In the genomic region with DNA sequence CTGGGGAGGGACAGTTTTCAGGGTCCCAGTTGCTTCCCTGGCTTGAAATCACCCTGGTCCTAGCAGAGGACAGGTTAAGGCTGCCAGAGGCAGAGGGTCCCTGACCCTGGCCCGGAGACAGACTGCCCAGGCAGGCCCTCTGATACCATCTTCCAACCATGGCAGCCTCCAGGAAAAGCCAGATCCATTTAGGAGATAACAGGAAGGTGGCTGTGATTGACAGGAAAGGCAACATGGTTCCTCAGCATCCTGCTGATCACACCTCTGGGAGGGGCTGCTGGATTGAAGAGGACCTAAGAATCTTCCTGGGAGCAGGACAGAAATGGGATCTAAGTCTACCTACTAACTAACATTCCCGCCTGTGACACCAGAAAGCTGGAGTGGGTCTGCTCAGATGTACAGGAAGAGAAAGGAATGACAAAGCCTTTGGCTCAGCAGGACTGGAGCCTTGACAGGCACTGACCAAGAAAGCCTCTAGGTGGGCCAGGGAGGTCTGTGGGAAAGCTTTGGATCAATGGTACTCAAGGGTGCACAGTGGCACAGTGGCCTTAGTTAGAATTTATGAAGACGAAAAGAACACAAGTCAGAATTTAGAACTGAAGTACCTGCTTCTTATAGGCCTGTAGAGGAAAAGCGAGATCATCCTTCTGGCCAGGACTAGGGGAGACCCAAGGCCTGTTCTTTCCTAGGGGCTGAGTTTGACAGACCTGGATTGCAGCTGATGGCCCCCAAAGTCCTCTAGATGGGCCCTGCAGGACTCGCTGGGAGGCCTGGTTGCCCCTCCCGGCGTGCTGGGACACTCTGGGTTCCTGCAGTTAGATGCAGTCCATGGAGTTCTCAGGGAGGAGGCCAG, we compare ENCODE assay signal across 12 cellular contexts. TPM values are rescaled to one million over a fixed set of nuclear protein-coding genes. Genes with fewer than 3 reads are reported as not detected.
DNase-seq lines count a peak whose midpoint lies in the region; ATAC-seq, FAIRE-seq and TF ChIP-seq lines count a peak whose summit lies in the region.
"Had no signal": no experiment of that assay in that cellular context is flagged by ENCODE, and none has a peak within 500 bp of the region (broad histone marks: within the 10 kb centered on the region; RNA-seq: fewer than 3 reads in every experiment).

No MANE protein-coding gene starts in this region.

- no peak overlapping the region; the same call in 2 of the 3 replicates for H3K27ac ChIP-seq in K562 (ENCODE audit: extremely low read depth, low read depth, low read length)
- H3K27ac ChIP-seq in testis, result peak overlapping the region; percentile 80 to 96

- no peak overlapping the region for H3K4me3 ChIP-seq in K562
- H3K4me3 ChIP-seq in mucosa of stomach (ENCODE audit: low read length), result no peak overlapping the region
- no peak overlapping the region for H3K4me3 ChIP-seq in testis

- TF ChIP-seq EP300 in K562 (IDR thresholded peaks at IDR 0.05; ENCODE audit: low read length), result no peak

- no peak for TF ChIP-seq RAD21 in K562 (CRISPR knock-in tag; conservative IDR thresholded peaks at IDR 0.05 in 1 of 2, IDR thresholded peaks at IDR 0.05 in 1 of 2)

- no peak for TF ChIP-seq CTCF in K562 (IDR thresholded peaks at IDR 0.05 in 2 of 3, conservative IDR thresholded peaks at IDR 0.05 in 1 of 3; ENCODE audit: insufficient read depth in 2 of 3, low read depth in 1 of 3, low read length in 3 of 3)
- TF ChIP-seq CTCF in testis (IDR thresholded peaks at IDR 0.05), result no peak

- no peak overlapping the region for H3K4me2 ChIP-seq in K562 (ENCODE audit: insufficient read depth, low read length)

- ATAC-seq in K562 (no peak), HG02798 (IDR thresholded peaks at IDR 0.05; ENCODE audit: poor library complexity, unreplicated experiment) (no peak), HG03469 (IDR thresholded peaks at IDR 0.05; ENCODE audit: unreplicated experiment) (no peak)

- no peak overlapping the region for H2AFZ ChIP-seq in K562 (ENCODE audit: low read depth, low read length)

- FAIRE-seq in K562 (lab: Jason Lieb, UNC), result peak; percentile 11

- H3K4me1 ChIP-seq in K562 (replicated peaks in 1 of 2; ENCODE audit: control insufficient read depth in 2 of 2, insufficient read depth in 2 of 2, low read length in 2 of 2), result peaks cover 33 to 36% of the 10 kb centered on the region in 2 experiments; a peak in 4 of 5 replicates
- H3K4me1 ChIP-seq in mucosa of stomach (ENCODE audit: control insufficient read depth, insufficient read depth, low read length), result peaks cover 32% of the 10 kb centered on the region
- peaks cover 36% of the 10 kb centered on the region for H3K4me1 ChIP-seq in testis

- CTCF ChIA-PET in K562 (lab: Yijun Ruan, JAX; ENCODE audit: low intra/inter-chr PET ratio), result no interaction called here

- in situ Hi-C loops in K562 (cut with MboI), result no loop called here

- H3K9ac ChIP-seq in K562 (ENCODE audit: insufficient read depth in 1 of 2, low read depth in 2 of 2, low read length in 2 of 2) (peak overlapping the region in 1 of 2 experiments; percentile 50; a peak in 2 of 4 replicates), mucosa of stomach (ENCODE audit: low read length) (peak overlapping the region; percentile 59)

- intact Hi-C loops in K562 (cut with micrococcal nuclease), result no loop called here
- intact Hi-C loops in testis (cut with DNase I; ENCODE audit: low total_unique reads), result no loop called here

- TF ChIP-seq POLR2A in K562 (conservative IDR thresholded peaks at IDR 0.05) (no peak), testis (IDR thresholded peaks at IDR 0.05) (no peak)

- H3K36me3 ChIP-seq in K562 (ENCODE audit: control insufficient read depth, insufficient read depth, low read length) (peaks cover 33% of the 10 kb centered on the region; the same call in 2 of the 3 replicates), mucosa of stomach (ENCODE audit: control insufficient read depth, insufficient read depth, low read length) (no peaks in the 10 kb centered on the region), testis (ENCODE audit: low read depth, missing control alignments) (no peaks in the 10 kb centered on the region)

- H3K79me2 ChIP-seq in K562 (ENCODE audit: control insufficient read depth, insufficient read depth, low read length), result peaks cover 18% of the 10 kb centered on the region

- POLR2A ChIA-PET in K562 (lab: Yijun Ruan, JAX), result interaction anchor here (0.7 kb wide), 1 partner anchor 155 kb away, joined by 3 read pairs; no protein-coding TSS in a partner anchor

- H3K9me3 ChIP-seq in K562 (replicated peaks; ENCODE audit: control insufficient read depth, insufficient read depth, low read depth, low read length) (no peaks in the 10 kb centered on the region), mucosa of stomach (ENCODE audit: control insufficient read depth, low read length) (no peaks in the 10 kb centered on the region), testis (no peaks in the 10 kb centered on the region)

- 87% methylated on average over 7 of the region's 7 CpGs for WGBS in K562 (ENCODE audit: insufficient coverage, low coverage, missing lambda C conversion rate)
- WGBS in testis, 2 donors, result 78 to 88% methylated on average over 3 to 7 of the region's 7 CpGs

- DNase-seq in DMS53 (lab: John Stamatoyannopoulos, UW) (peak; percentile 16), DMS53 treated with DMSO at 0.1 percent for 48 hours (lab: John Stamatoyannopoulos, UW; ENCODE audit: unreplicated experiment) (no peak), K562 (ENCODE audit: extremely low read depth in 1 of 4, low spot score in 3 of 4) (no peak), testis (no peak), A172 (ENCODE audit: low spot score) (no peak)
- DNase-seq: 8988T; caudate nucleus; H7; stimulated activated CD4-positive, alpha-beta T cell treated with anti-CD3 and anti-CD28 coated beads, Interleukin-4, amount 100 ng/mL, for 24 hours had no signal

- no peaks in the 10 kb centered on the region for H3K27me3 ChIP-seq in K562 (ENCODE audit: control insufficient read depth in 2 of 2, insufficient read depth in 2 of 2, low read length in 2 of 2)
- H3K27me3 ChIP-seq in mucosa of stomach (ENCODE audit: control insufficient read depth, insufficient read depth, low read length), result no peaks in the 10 kb centered on the region
- H3K27me3 ChIP-seq in testis, result no peaks in the 10 kb centered on the region

- H4K20me1 ChIP-seq in K562 (replicated peaks; ENCODE audit: control insufficient read depth, insufficient read depth, low read length), result no peaks in the 10 kb centered on the region

- H3K9me1 ChIP-seq in K562 (ENCODE audit: control insufficient read depth, insufficient read depth, low read length), result no peaks in the 10 kb centered on the region

- BruUV-seq in K562 (replicated peaks; lab: Mats Ljungman, UMichigan), result TSS peak; percentile 23

RNA-seq across cellular contexts. Expression of a gene that starts 2.3 kb away (rescaled TPM):
- 26.1 and 58.3 TPM in 2 replicates for total RNA-seq in K562 (2011; cell fraction: chromatin; rRNA removed; ENCODE audit: low replicate concordance)
- 30.5 and 42.7 TPM in 2 replicates for total RNA-seq in K562 (2011; cell fraction: nucleolus; rRNA removed)
- 28.7 and 35.1 TPM in 2 replicates for total RNA-seq in K562 (2011; cell fraction: nucleoplasm; rRNA removed)
- 8.4 and 12.7 TPM in 2 replicates for total RNA-seq in K562 (2014; rRNA removed)
- total RNA-seq in K562 (2014; rRNA removed; fragmentation: Illumina TruSeq; extraction: Trizol), result 10.6 and 13.0 TPM in 2 replicates
- total RNA-seq in K562 (2015; rRNA removed; fragmentation: Illumina TruSeq; extraction: Trizol), result 11.9 and 12.2 TPM in 2 replicates
- 57.8 and 63.1 TPM in 2 replicates for total RNA-seq in K562 (2021)
- 19.9 and 22.9 TPM in 2 replicates for polyA plus RNA-seq in K562 (2011; rRNA removed)
- polyA plus RNA-seq in K562 (2011; cell fraction: cytosol; rRNA removed), result 18.1 and 22.9 TPM in 2 replicates
- polyA plus RNA-seq in K562 (2011; cell fraction: nucleus; rRNA removed), result 9.4 and 10.8 TPM in 2 replicates
- 53.1 and 56.7 TPM in 2 replicates for polyA plus RNA-seq in K562 (2012)
- 50.6 and 59.4 TPM in 2 replicates for polyA plus RNA-seq in K562 (2014; fragmentation: Illumina TruSeq; extraction: Trizol)
- polyA plus RNA-seq in K562 (2014; fragmentation: Nextera tagmentation; extraction: Ambion mirVana), result 1 to 10 TPM; 1.2 to 1.7 TPM
- 37.6 and 39.7 TPM in 2 replicates for polyA plus RNA-seq in K562 (2014; rRNA removed)
- polyA minus RNA-seq in K562 (2011; rRNA and poly(A)+ RNA removed), result 16.0 and 20.3 TPM in 2 replicates
- 18.1 and 18.7 TPM in 2 replicates for polyA minus RNA-seq in K562 (2011; cell fraction: cytosol; rRNA and poly(A)+ RNA removed)
- 7.5 and 8.3 TPM in 2 replicates for polyA minus RNA-seq in K562 (2011; cell fraction: nucleus; rRNA and poly(A)+ RNA removed)
- 100 to 1,000 TPM; 114 to 116 TPM for total RNA-seq in testis
- 203 TPM for polyA plus RNA-seq in testis (ENCODE audit: insufficient read depth, low read depth, low replicate concordance)
- total RNA-seq in A172 (2014; rRNA removed; shearing (Covaris generic)), result 43.1 and 72.6 TPM in 2 replicates

RNA-seq across cellular contexts. Expression of a gene that starts 16.5 kb away (rescaled TPM):
- total RNA-seq in K562 (2011; cell fraction: chromatin; rRNA removed; ENCODE audit: low replicate concordance), result 7.9 and 16.6 TPM in 2 replicates
- total RNA-seq in K562 (2011; cell fraction: nucleolus; rRNA removed), result 18.7 and 23.9 TPM in 2 replicates
- 14.1 and 22.4 TPM in 2 replicates for total RNA-seq in K562 (2011; cell fraction: nucleoplasm; rRNA removed)
- total RNA-seq in K562 (2014; rRNA removed) (54.8 and 85.6 TPM in 2 replicates), K562 (2014; rRNA removed; fragmentation: Illumina TruSeq; extraction: Trizol) (29.4 and 30.7 TPM in 2 replicates), K562 (2015; rRNA removed; fragmentation: Illumina TruSeq; extraction: Trizol) (38.0 and 39.3 TPM in 2 replicates), K562 (2021) (59.6 and 66.6 TPM in 2 replicates), testis (10 to 100 TPM; 31.5 to 52.7 TPM)
- polyA plus RNA-seq in K562 (2011; rRNA removed) (43.1 and 69.4 TPM in 2 replicates), K562 (2014; fragmentation: Illumina TruSeq; extraction: Trizol) (59.5 and 60.9 TPM in 2 replicates), K562 (2014; fragmentation: Nextera tagmentation; extraction: Ambion mirVana) (1 to 10 TPM; 6.0 to 8.0 TPM), K562 (2014; rRNA removed) (52.7 and 53.3 TPM in 2 replicates), testis (ENCODE audit: insufficient read depth, low read depth, low replicate concordance) (55.2 TPM)
- polyA plus RNA-seq in K562 (2011; cell fraction: cytosol; rRNA removed), result 75.6 and 117 TPM in 2 replicates
- polyA plus RNA-seq in K562 (2011; cell fraction: nucleus; rRNA removed), result 22.8 and 25.8 TPM in 2 replicates
- 72.6 and 87.5 TPM in 2 replicates for polyA plus RNA-seq in K562 (2012)
- polyA minus RNA-seq in K562 (2011; rRNA and poly(A)+ RNA removed), result 19.4 and 39.5 TPM in 2 replicates
- polyA minus RNA-seq in K562 (2011; cell fraction: cytosol; rRNA and poly(A)+ RNA removed), result 43.6 and 47.1 TPM in 2 replicates
- polyA minus RNA-seq in K562 (2011; cell fraction: nucleus; rRNA and poly(A)+ RNA removed), result 11.0 and 13.6 TPM in 2 replicates
- 54.9 and 78.9 TPM in 2 replicates for total RNA-seq in A172 (2014; rRNA removed; shearing (Covaris generic))

RNA-seq across cellular contexts. Expression of a gene that starts 29.3 kb away (rescaled TPM):
- total RNA-seq in K562 (2011; cell fraction: chromatin; rRNA removed; ENCODE audit: low replicate concordance), result 9.8 and 27.6 TPM in 2 replicates
- 23.5 and 24.9 TPM in 2 replicates for total RNA-seq in K562 (2011; cell fraction: nucleolus; rRNA removed)
- total RNA-seq in K562 (2011; cell fraction: nucleoplasm; rRNA removed), result 12.7 and 15.1 TPM in 2 replicates
- 65.4 and 71.9 TPM in 2 replicates for total RNA-seq in K562 (2014; rRNA removed)
- 15.4 and 16.0 TPM in 2 replicates for total RNA-seq in K562 (2014; rRNA removed; fragmentation: Illumina TruSeq; extraction: Trizol)
- total RNA-seq in K562 (2015; rRNA removed; fragmentation: Illumina TruSeq; extraction: Trizol), result 43.5 and 51.7 TPM in 2 replicates
- 85.9 and 96.0 TPM in 2 replicates for total RNA-seq in K562 (2021)
- polyA plus RNA-seq in K562 (2011; rRNA removed), result 14.3 and 14.8 TPM in 2 replicates
- polyA plus RNA-seq in K562 (2011; cell fraction: cytosol; rRNA removed), result 15.9 and 30.2 TPM in 2 replicates
- polyA plus RNA-seq in K562 (2011; cell fraction: nucleus; rRNA removed), result 34.7 and 64.0 TPM in 2 replicates
- 39.1 and 39.7 TPM in 2 replicates for polyA plus RNA-seq in K562 (2012)
- polyA plus RNA-seq in K562 (2014; fragmentation: Illumina TruSeq; extraction: Trizol), result 45.7 and 48.9 TPM in 2 replicates
- polyA plus RNA-seq in K562 (2014; fragmentation: Nextera tagmentation; extraction: Ambion mirVana), result 1 to 10 TPM; 2.9 to 3.1 TPM
- 44.5 and 47.8 TPM in 2 replicates for polyA plus RNA-seq in K562 (2014; rRNA removed)
- polyA minus RNA-seq in K562 (2011; rRNA and poly(A)+ RNA removed), result 4.1 and 7.6 TPM in 2 replicates
- polyA minus RNA-seq in K562 (2011; cell fraction: cytosol; rRNA and poly(A)+ RNA removed), result 22.9 and 32.7 TPM in 2 replicates
- 4.8 and 5.0 TPM in 2 replicates for polyA minus RNA-seq in K562 (2011; cell fraction: nucleus; rRNA and poly(A)+ RNA removed)
- total RNA-seq in testis, result 10 to 100 TPM; 50.6 to 72.9 TPM
- 34.0 TPM for polyA plus RNA-seq in testis (ENCODE audit: insufficient read depth, low read depth, low replicate concordance)
- 25.2 and 36.0 TPM in 2 replicates for total RNA-seq in A172 (2014; rRNA removed; shearing (Covaris generic))

RNA-seq across cellular contexts. Expression of a gene that starts 34.3 kb away (rescaled TPM):
- total RNA-seq in K562 (2011; cell fraction: chromatin; rRNA removed; ENCODE audit: low replicate concordance), result 0.83 and 2.1 TPM in 2 replicates
- total RNA-seq in K562 (2011; cell fraction: nucleolus; rRNA removed), result 3.7 and 4.5 TPM in 2 replicates
- 1.8 and 2.1 TPM in 2 replicates for total RNA-seq in K562 (2011; cell fraction: nucleoplasm; rRNA removed)
- 0.45 and 1.5 TPM in 2 replicates for total RNA-seq in K562 (2014; rRNA removed)
- 0.35 TPM in 1 of 2 replicates, not detected in the other for total RNA-seq in K562 (2014; rRNA removed; fragmentation: Illumina TruSeq; extraction: Trizol)
- 0.29 and 0.53 TPM in 2 replicates for total RNA-seq in K562 (2015; rRNA removed; fragmentation: Illumina TruSeq; extraction: Trizol)
- total RNA-seq in K562 (2021), result 1.1 and 2.1 TPM in 2 replicates
- polyA plus RNA-seq in K562 (2011; rRNA removed), result 0.39 and 0.56 TPM in 2 replicates
- polyA plus RNA-seq in K562 (2011; cell fraction: cytosol; rRNA removed), result 0.46 and 0.97 TPM in 2 replicates
- 1.2 and 3.8 TPM in 2 replicates for polyA plus RNA-seq in K562 (2011; cell fraction: nucleus; rRNA removed)
- polyA plus RNA-seq in K562 (2012), result 0.62 and 0.68 TPM in 2 replicates
- 0.28 and 0.39 TPM in 2 replicates for polyA plus RNA-seq in K562 (2014; fragmentation: Illumina TruSeq; extraction: Trizol)
- not detected for polyA plus RNA-seq in K562 (2014; fragmentation: Nextera tagmentation; extraction: Ambion mirVana)
- polyA plus RNA-seq in K562 (2014; rRNA removed), result 1.8 TPM in 1 of 2 replicates, not detected in the other
- 0.14 TPM in 1 of 2 replicates, not detected in the other for polyA minus RNA-seq in K562 (2011; rRNA and poly(A)+ RNA removed)
- not detected in 2 replicates for polyA minus RNA-seq in K562 (2011; cell fraction: cytosol; rRNA and poly(A)+ RNA removed)
- 1.5 and 3.0 TPM in 2 replicates for polyA minus RNA-seq in K562 (2011; cell fraction: nucleus; rRNA and poly(A)+ RNA removed)
- total RNA-seq in testis, result 10 to 100 TPM in 1 of 2 donors, 1 to 10 TPM in 1; 5.0 to 12.7 TPM
- 12.6 TPM for polyA plus RNA-seq in testis (ENCODE audit: insufficient read depth, low read depth, low replicate concordance)
- total RNA-seq in A172 (2014; rRNA removed; shearing (Covaris generic)), result not detected in 2 replicates

RNA-seq across cellular contexts. Expression of a gene that starts 47.3 kb away (rescaled TPM):
- total RNA-seq in K562 (2011; cell fraction: chromatin; rRNA removed; ENCODE audit: low replicate concordance), result 1.7 and 5.3 TPM in 2 replicates
- total RNA-seq in K562 (2011; cell fraction: nucleolus; rRNA removed), result 5.5 and 5.7 TPM in 2 replicates
- total RNA-seq in K562 (2011; cell fraction: nucleoplasm; rRNA removed), result 4.1 and 5.0 TPM in 2 replicates
- total RNA-seq in K562 (2014; rRNA removed) (3.1 and 3.9 TPM in 2 replicates), K562 (2014; rRNA removed; fragmentation: Illumina TruSeq; extraction: Trizol) (0.69 and 0.73 TPM in 2 replicates), K562 (2015; rRNA removed; fragmentation: Illumina TruSeq; extraction: Trizol) (1.6 and 1.9 TPM in 2 replicates), K562 (2021) (1.9 and 2.9 TPM in 2 replicates), testis (1 to 10 TPM; 4.2 to 7.2 TPM)
- polyA plus RNA-seq in K562 (2011; rRNA removed) (1.2 and 2.1 TPM in 2 replicates), K562 (2014; fragmentation: Illumina TruSeq; extraction: Trizol) (2.6 and 3.2 TPM in 2 replicates), K562 (2014; fragmentation: Nextera tagmentation; extraction: Ambion mirVana) (under 1 TPM; 0.25 to 0.37 TPM), K562 (2014; rRNA removed) (5.4 and 5.6 TPM in 2 replicates), testis (ENCODE audit: insufficient read depth, low read depth, low replicate concordance) (0.76 TPM)
- polyA plus RNA-seq in K562 (2011; cell fraction: cytosol; rRNA removed), result 2.1 and 3.0 TPM in 2 replicates
- polyA plus RNA-seq in K562 (2011; cell fraction: nucleus; rRNA removed), result 8.6 and 12.9 TPM in 2 replicates
- polyA plus RNA-seq in K562 (2012), result 3.6 and 4.2 TPM in 2 replicates
- not detected in 2 replicates for polyA minus RNA-seq in K562 (2011; rRNA and poly(A)+ RNA removed)
- polyA minus RNA-seq in K562 (2011; cell fraction: cytosol; rRNA and poly(A)+ RNA removed), result 0.91 TPM in 1 of 2 replicates, not detected in the other
- 1.8 and 1.9 TPM in 2 replicates for polyA minus RNA-seq in K562 (2011; cell fraction: nucleus; rRNA and poly(A)+ RNA removed)
- 0.43 and 2.5 TPM in 2 replicates for total RNA-seq in A172 (2014; rRNA removed; shearing (Covaris generic))
